In the genomic region with DNA sequence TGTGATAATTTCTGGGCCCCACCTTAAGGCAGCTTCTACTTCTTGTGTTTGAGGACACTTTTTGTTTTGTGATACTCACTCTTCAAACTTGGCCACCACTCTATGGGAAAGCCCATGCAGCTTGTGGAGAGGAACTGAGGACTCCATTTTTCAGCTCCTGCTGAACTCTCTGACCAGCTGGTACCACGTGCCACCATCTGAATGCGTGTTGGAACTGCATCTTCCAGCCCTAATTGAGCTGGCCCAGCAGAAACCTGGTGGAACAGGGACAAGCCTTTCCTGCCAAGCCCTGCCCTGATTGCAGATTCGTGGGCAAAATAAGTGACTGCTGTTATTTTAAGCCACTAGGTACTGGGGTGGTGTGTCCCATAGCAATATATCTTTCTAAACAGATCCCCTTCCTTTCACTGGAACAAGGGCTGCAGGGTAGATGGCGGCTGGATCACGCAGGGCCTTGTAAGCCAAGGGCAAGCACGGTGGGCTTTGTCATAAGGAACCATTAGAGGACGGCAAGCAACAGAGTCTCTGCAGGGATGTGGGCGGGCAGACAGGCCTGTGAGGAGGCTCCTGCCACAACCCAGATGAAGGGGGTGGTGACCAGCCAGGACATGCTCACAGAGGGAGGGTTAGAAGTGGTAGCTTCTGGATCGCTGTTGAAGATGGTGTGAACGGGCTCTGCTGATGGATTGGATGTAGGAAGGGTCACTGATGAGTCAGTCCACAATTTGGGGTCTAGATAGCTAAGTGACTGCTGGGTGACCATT, we compare ENCODE assay signal across 1 cellular context.
TF ChIP-seq lines count a peak whose summit lies in the region.

No MANE protein-coding gene starts in this region.

TF ChIP-seq in IMR-90, 13 proteins besides CTCF, POLR2A, EP300 and RAD21:
- TF ChIP-seq CHD1 (IDR thresholded peaks at IDR 0.05; ENCODE audit: low read depth, low read length) = no peak
- no peak for TF ChIP-seq MXI1 (IDR thresholded peaks at IDR 0.05; ENCODE audit: borderline replicate concordance, low read depth, low read length)
- TF ChIP-seq, protein P1, sequence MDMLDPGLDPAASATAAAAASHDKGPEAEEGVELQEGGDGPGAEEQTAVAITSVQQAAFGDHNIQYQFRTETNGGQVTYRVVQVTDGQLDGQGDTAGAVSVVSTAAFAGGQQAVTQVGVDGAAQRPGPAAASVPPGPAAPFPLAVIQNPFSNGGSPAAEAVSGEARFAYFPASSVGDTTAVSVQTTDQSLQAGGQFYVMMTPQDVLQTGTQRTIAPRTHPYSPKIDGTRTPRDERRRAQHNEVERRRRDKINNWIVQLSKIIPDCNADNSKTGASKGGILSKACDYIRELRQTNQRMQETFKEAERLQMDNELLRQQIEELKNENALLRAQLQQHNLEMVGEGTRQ (IDR thresholded peaks at IDR 0.05; ENCODE audit: low read depth, low read length) = no peak
- TF ChIP-seq RFX5 (IDR thresholded peaks at IDR 0.05; ENCODE audit: low read depth, low read length) = no peak
- no peak for TF ChIP-seq CEBPB (IDR thresholded peaks at IDR 0.05; ENCODE audit: low read depth, low read length)
- no peak for TF ChIP-seq BHLHE40 (IDR thresholded peaks at IDR 0.05; ENCODE audit: low read depth, low read length)
- no peak for TF ChIP-seq RCOR1 (IDR thresholded peaks at IDR 0.05; ENCODE audit: insufficient replicate concordance, low read length)
- TF ChIP-seq MAZ (IDR thresholded peaks at IDR 0.05; ENCODE audit: borderline replicate concordance, low read depth, low read length) = no peak
- no peak for TF ChIP-seq NFE2L2 (IDR thresholded peaks at IDR 0.05; ENCODE audit: low read depth, low read length)
- TF ChIP-seq ELK1 (IDR thresholded peaks at IDR 0.05; ENCODE audit: borderline replicate concordance, low read depth, low read length) = no peak
